In genomic region chr7:107890962-107891618, GRCh38 we compare ENCODE assay signal across 8 cellular contexts. TPM values are rescaled to one million over a fixed set of nuclear protein-coding genes. Genes with fewer than 3 reads are reported as not detected.
A peak's percentile ranks its signal among the peaks of the same experiment; 100 is the strongest.
DNase-seq lines count a peak whose midpoint lies in the region; ATAC-seq and TF ChIP-seq lines count a peak whose summit lies in the region.

Gene DLD (plus strand): TSS chr7:107891183. CDS start chr7:107891251, 68 bp downstream.

- no peaks in the 10 kb centered on the region for H3K27me3 ChIP-seq in layer of hippocampus (ENCODE audit: control insufficient read depth, insufficient read depth, low read length)

- TF ChIP-seq POLR2A in GM19099 (IDR thresholded peaks at IDR 0.05; ENCODE audit: extremely low read depth, insufficient read length, low read depth): peak; percentile 69

- peak; percentile 99 for ATAC-seq in HG03432 (IDR thresholded peaks at IDR 0.05; ENCODE audit: unreplicated experiment)
- ATAC-seq in activated CD4-positive, alpha-beta T cell treated with anti-CD3 and anti-CD28 coated beads for 36 hours: peak; percentile 98

- POLR2A ChIA-PET in activated CD4-positive, alpha-beta T cell treated with anti-CD3 and anti-CD28 coated beads for 36 hours (lab: Charles Lee): interaction anchor here (0.7 to 1.1 kb wide), 2 partner anchors 148 to 415 kb away, joined by 3 to 4 read pairs; no protein-coding TSS in a partner anchor

- H3K9me3 Mint-ChIP-seq in activated CD4-positive, alpha-beta T cell treated with anti-CD3 and anti-CD28 coated beads for 36 hours (ENCODE audit: low read depth): peaks cover 4% of the 10 kb centered on the region

- H3K27ac ChIP-seq in layer of hippocampus (ENCODE audit: low read depth, low read length): peak within 1 kb of the TSS; percentile 93

- intact Hi-C loops in activated CD4-positive, alpha-beta T cell treated with anti-CD3 and anti-CD28 coated beads for 36 hours (cut with DNase I, micrococcal nuclease): loop anchor here (1.0 to 5.0 kb wide), 5 partner anchors 148 to 1230 kb away; partner anchors contain the start of genes COG5 (in 2 of the 2), DUS4L (in 2 of the 2), BCAP29 (in 1 of the 2) and CCDC71L (in 1 of the 2)

- H3K4me3 Mint-ChIP-seq in activated CD4-positive, alpha-beta T cell treated with anti-CD3 and anti-CD28 coated beads for 36 hours: peak within 1 kb of the TSS; percentile 79

- H3K27me3 Mint-ChIP-seq in activated CD4-positive, alpha-beta T cell treated with anti-CD3 and anti-CD28 coated beads for 36 hours: no peaks in the 10 kb centered on the region

- H3K4me3 ChIP-seq in choroid plexus epithelial cell (ENCODE audit: low read depth, low read length): peak within 1 kb of the TSS; percentile 89

- H3K4me1 Mint-ChIP-seq in activated CD4-positive, alpha-beta T cell treated with anti-CD3 and anti-CD28 coated beads for 36 hours: peaks cover 40% of the 10 kb centered on the region

- H3K36me3 Mint-ChIP-seq in activated CD4-positive, alpha-beta T cell treated with anti-CD3 and anti-CD28 coated beads for 36 hours (ENCODE audit: low read depth): peaks cover 27% of the 10 kb centered on the region

- CTCF ChIA-PET in activated CD4-positive, alpha-beta T cell treated with anti-CD3 and anti-CD28 coated beads for 36 hours (lab: Charles Lee): interaction anchor here (1.0 to 4.5 kb wide), 6 partner anchors 9 to 725 kb away, joined by 3 to 43 read pairs (median 4); no protein-coding TSS in a partner anchor

- no peak for TF ChIP-seq CTCF in choroid plexus epithelial cell (conservative IDR thresholded peaks at IDR 0.05; ENCODE audit: low read depth, low read length)

- H3K27ac Mint-ChIP-seq in activated CD4-positive, alpha-beta T cell treated with anti-CD3 and anti-CD28 coated beads for 36 hours: peak within 1 kb of the TSS; percentile 92

- DNase-seq in AG20443 (ENCODE audit: low spot score) (peak; percentile 98), NCI-H510A treated with DMSO at 0.1 percent for 48 hours (lab: John Stamatoyannopoulos, UW) (peak; percentile 77), choroid plexus epithelial cell (ENCODE audit: low read depth) (peak; percentile 92)
- peak; percentile 97 for DNase-seq in activated CD4-positive, alpha-beta T cell treated with anti-CD3 and anti-CD28 coated beads for 36 hours
- peak; percentile 86 to 88 for DNase-seq in stimulated activated CD4-positive, alpha-beta T cell treated with anti-CD3 and anti-CD28 coated beads, Interleukin-1b, Interleukin-23, amount 100 ng/mL, for 4 hours (ENCODE audit: low read depth in 2 of 2)

RNA-seq across cellular contexts. Expression of gene DLD, which starts in this region (rescaled TPM):
- total RNA-seq in activated CD4-positive, alpha-beta T cell treated with anti-CD3 and anti-CD28 coated beads for 36 hours: 100 to 1,000 TPM in 1 of 2 experiments, 10 to 100 TPM in 1; 71.4 to 101 TPM

Comparison
In these comparisons a context has a peak if more than half of its experiments do, and no peak if none do; other contexts are left out.
1. Peak in every context shown above with its lines: DNase-seq, ATAC-seq, H3K4me3 ChIP-seq and H3K27ac ChIP-seq.